In the genomic region with DNA sequence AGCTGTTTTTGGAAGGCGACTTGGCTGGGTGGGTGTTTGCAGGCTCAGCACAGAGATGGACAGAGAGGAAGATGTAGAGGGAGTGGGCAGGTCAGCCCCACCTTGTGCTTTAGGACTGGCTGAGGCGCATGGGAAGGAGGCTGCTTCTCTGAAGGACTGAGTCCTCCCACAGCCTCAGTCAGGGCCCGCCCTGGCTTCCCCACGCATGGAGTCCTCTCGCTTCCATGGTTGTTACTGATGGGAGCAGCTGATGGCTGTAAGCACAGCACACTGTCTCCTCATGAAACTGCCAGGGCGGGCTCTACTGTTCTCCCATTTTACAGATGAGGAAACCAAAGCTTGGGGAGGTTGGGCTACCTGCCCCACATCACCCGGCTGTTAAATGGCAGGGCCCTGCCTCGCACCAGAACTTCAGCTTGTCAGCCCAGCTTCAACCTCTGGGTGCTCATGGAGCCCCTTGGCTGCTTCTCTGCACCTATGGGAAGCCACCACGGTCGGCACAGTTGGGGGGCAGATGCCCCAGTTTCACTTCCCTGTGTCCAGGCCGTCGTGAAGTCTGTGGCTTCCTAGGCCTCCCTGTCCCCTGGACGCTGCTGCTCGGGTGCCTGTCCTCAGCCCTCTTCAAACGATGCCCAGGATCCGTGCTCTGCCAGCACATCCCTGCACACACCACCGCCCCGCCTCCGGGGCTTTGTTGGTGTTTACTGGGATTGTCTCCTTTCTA, we compare ENCODE assay signal across 10 cellular contexts. TPM values are rescaled to one million over a fixed set of nuclear protein-coding genes. Genes with fewer than 3 reads are reported as not detected.
A peak's percentile ranks its signal among the peaks of the same experiment; 100 is the strongest.
DNase-seq lines count a peak whose midpoint lies in the region; ATAC-seq and TF ChIP-seq lines count a peak whose summit lies in the region.
"Had no signal": no experiment of that assay in that cellular context is flagged by ENCODE, and none has a peak within 500 bp of the region (broad histone marks: within the 10 kb centered on the region; RNA-seq: fewer than 3 reads in every experiment).

No MANE protein-coding gene starts in this region.

- H3K4me3 Mint-ChIP-seq in WTC11: peak overlapping the region; percentile 77
- H3K4me3 Mint-ChIP-seq in naive thymus-derived CD4-positive, alpha-beta T cell: peak overlapping the region in 7 of 10 donors; percentile 2 to 91 (median 41)

- no peaks in the 10 kb centered on the region for H3K9me3 Mint-ChIP-seq in WTC11
- peaks cover 0 to 1% (median 0%) of the 10 kb centered on the region in 11 donors for H3K9me3 Mint-ChIP-seq in naive thymus-derived CD4-positive, alpha-beta T cell

- peak overlapping the region; percentile 9; the same call in 1 of the 2 replicates for H3K27ac Mint-ChIP-seq in WTC11
- H3K27ac Mint-ChIP-seq in naive thymus-derived CD4-positive, alpha-beta T cell: peak overlapping the region in 4 of 9 donors; percentile 16 to 28 (median 18)

- H3K27ac ChIP-seq in naive thymus-derived CD4-positive, alpha-beta T cell (ENCODE audit: low read depth, low read length): no peak overlapping the region
- H3K27ac ChIP-seq: cardiac muscle cell, vagina had no signal

- CTCF ChIA-PET in WTC11 (lab: Charles Lee): interaction anchor here (0.9 to 7.3 kb wide), 2 partner anchors 18 to 24 kb away, joined by 3 to 93 read pairs; no protein-coding TSS in a partner anchor
- CTCF ChIA-PET in naive thymus-derived CD4-positive, alpha-beta T cell (lab: Charles Lee): no interaction called here

- H3K4me3 ChIP-seq in GM12875 (ENCODE audit: low read depth, low read length): peak overlapping the region; percentile 39
- no peak overlapping the region for H3K4me3 ChIP-seq in naive thymus-derived CD4-positive, alpha-beta T cell (ENCODE audit: low read length)
- H3K4me3 ChIP-seq: cardiac muscle cell, vagina had no signal

- H3K36me3 ChIP-seq in naive thymus-derived CD4-positive, alpha-beta T cell (ENCODE audit: control insufficient read depth in 2 of 3, insufficient read depth in 3 of 3, low read length in 3 of 3): no peaks in the 10 kb centered on the region
- H3K36me3 ChIP-seq: cardiac muscle cell, vagina had no signal

- intact Hi-C loops in naive thymus-derived CD4-positive, alpha-beta T cell (cut with micrococcal nuclease): no loop called here

- no peak for ATAC-seq in WTC11
- ATAC-seq in naive thymus-derived CD4-positive, alpha-beta T cell: no peak
- no peak for ATAC-seq in GM19328 (IDR thresholded peaks at IDR 0.05; ENCODE audit: unreplicated experiment)

- POLR2A ChIA-PET in WTC11 (lab: Charles Lee): no interaction called here
- POLR2A ChIA-PET in naive thymus-derived CD4-positive, alpha-beta T cell (lab: Charles Lee): no interaction called here

- peaks cover 42% of the 10 kb centered on the region for H3K4me1 Mint-ChIP-seq in WTC11
- peaks cover 21 to 39% (median 33%) of the 10 kb centered on the region in 7 donors for H3K4me1 Mint-ChIP-seq in naive thymus-derived CD4-positive, alpha-beta T cell

- no peaks in the 10 kb centered on the region for H3K36me3 Mint-ChIP-seq in WTC11
- H3K36me3 Mint-ChIP-seq in naive thymus-derived CD4-positive, alpha-beta T cell: no peaks in the 10 kb centered on the region

- H3K9me3 ChIP-seq in naive thymus-derived CD4-positive, alpha-beta T cell (ENCODE audit: control insufficient read depth in 2 of 3, low read length in 3 of 3): no peaks in the 10 kb centered on the region
- H3K9me3 ChIP-seq: vagina had no signal

- TF ChIP-seq CTCF in GM12875 (IDR thresholded peaks at IDR 0.05; ENCODE audit: borderline replicate concordance, insufficient read depth, low read depth, low read length) (no peak), WTC11 (IDR thresholded peaks at IDR 0.05) (no peak)

- no peaks in the 10 kb centered on the region for H3K27me3 ChIP-seq in naive thymus-derived CD4-positive, alpha-beta T cell (ENCODE audit: control insufficient read depth in 2 of 2, insufficient read depth in 2 of 2, low read length in 2 of 2)
- H3K27me3 ChIP-seq: cardiac muscle cell, vagina had no signal

- DNase-seq in CD1c-positive myeloid dendritic cell (ENCODE audit: extremely low spot score): peak; percentile 46
- no peak for DNase-seq in WTC11 (ENCODE audit: low spot score)
- DNase-seq in naive thymus-derived CD4-positive, alpha-beta T cell: no peak
- no peak for DNase-seq in stimulated activated CD4-positive, alpha-beta T cell treated with anti-CD3 and anti-CD28 coated beads, Interleukin-12 subunit alpha, Interleukin-12 subunit beta, amount 100 ng/mL, for 4 hours
- DNase-seq in hepatic stellate cell (ENCODE audit: low spot score): no peak
- DNase-seq: NCI-H1436 had no signal

- H3K4me1 ChIP-seq in naive thymus-derived CD4-positive, alpha-beta T cell (ENCODE audit: control insufficient read depth in 2 of 2, insufficient read depth in 2 of 2, low read length in 2 of 2): peaks cover 11 to 27% of the 10 kb centered on the region in 2 donors

- no peaks in the 10 kb centered on the region for H3K27me3 Mint-ChIP-seq in WTC11 (ENCODE audit: low read depth)
- H3K27me3 Mint-ChIP-seq in naive thymus-derived CD4-positive, alpha-beta T cell: no peaks in the 10 kb centered on the region

TF ChIP-seq in WTC11, 78 proteins besides CTCF, POLR2A, EP300 and RAD21:
- TF ChIP-seq, protein P1, sequence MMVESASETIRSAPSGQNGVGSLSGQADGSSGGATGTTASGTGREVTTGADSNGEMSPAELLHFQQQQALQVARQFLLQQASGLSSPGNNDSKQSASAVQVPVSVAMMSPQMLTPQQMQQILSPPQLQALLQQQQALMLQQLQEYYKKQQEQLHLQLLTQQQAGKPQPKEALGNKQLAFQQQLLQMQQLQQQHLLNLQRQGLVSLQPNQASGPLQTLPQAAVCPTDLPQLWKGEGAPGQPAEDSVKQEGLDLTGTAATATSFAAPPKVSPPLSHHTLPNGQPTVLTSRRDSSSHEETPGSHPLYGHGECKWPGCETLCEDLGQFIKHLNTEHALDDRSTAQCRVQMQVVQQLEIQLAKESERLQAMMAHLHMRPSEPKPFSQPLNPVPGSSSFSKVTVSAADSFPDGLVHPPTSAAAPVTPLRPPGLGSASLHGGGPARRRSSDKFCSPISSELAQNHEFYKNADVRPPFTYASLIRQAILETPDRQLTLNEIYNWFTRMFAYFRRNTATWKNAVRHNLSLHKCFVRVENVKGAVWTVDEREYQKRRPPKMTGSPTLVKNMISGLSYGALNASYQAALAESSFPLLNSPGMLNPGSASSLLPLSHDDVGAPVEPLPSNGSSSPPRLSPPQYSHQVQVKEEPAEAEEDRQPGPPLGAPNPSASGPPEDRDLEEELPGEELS (CRISPR knock-in tag; IDR thresholded peaks at IDR 0.05): no peak
- TF ChIP-seq SMAD4 (CRISPR knock-in tag; IDR thresholded peaks at IDR 0.05) (no peak), GRHL2 (CRISPR knock-in tag; IDR thresholded peaks at IDR 0.05; ENCODE audit: insufficient replicate concordance, severe bottlenecking) (no peak)
TF ChIP-seq in WTC11: peak in this region for 0.

RNA-seq across cellular contexts. Expression of a gene that starts 2.4 kb away (rescaled TPM):
- 25.9 to 30.4 TPM (median 26.7 TPM) in 3 replicates for total RNA-seq in WTC11 (2021)
- total RNA-seq in naive thymus-derived CD4-positive, alpha-beta T cell: 10 to 100 TPM in 3 of 5 experiments, 1 to 10 TPM in 2; 9.0 to 18.5 (median 10.0) TPM
- polyA plus RNA-seq in naive thymus-derived CD4-positive, alpha-beta T cell: 1 to 10 TPM; 1.0 to 3.3 TPM

RNA-seq across cellular contexts. Expression of a gene that starts 51.8 kb away (rescaled TPM):
- 8.8 to 9.3 TPM (median 9.2 TPM) in 3 replicates for total RNA-seq in WTC11 (2021)
- total RNA-seq in naive thymus-derived CD4-positive, alpha-beta T cell: 1 to 10 TPM; 2.5 to 5.8 (median 3.9) TPM
- polyA plus RNA-seq in naive thymus-derived CD4-positive, alpha-beta T cell: 1 to 10 TPM; 7.0 to 8.0 TPM
